Comparison of ENCODE assay signal across 1 cellular context in the genomic region with DNA sequence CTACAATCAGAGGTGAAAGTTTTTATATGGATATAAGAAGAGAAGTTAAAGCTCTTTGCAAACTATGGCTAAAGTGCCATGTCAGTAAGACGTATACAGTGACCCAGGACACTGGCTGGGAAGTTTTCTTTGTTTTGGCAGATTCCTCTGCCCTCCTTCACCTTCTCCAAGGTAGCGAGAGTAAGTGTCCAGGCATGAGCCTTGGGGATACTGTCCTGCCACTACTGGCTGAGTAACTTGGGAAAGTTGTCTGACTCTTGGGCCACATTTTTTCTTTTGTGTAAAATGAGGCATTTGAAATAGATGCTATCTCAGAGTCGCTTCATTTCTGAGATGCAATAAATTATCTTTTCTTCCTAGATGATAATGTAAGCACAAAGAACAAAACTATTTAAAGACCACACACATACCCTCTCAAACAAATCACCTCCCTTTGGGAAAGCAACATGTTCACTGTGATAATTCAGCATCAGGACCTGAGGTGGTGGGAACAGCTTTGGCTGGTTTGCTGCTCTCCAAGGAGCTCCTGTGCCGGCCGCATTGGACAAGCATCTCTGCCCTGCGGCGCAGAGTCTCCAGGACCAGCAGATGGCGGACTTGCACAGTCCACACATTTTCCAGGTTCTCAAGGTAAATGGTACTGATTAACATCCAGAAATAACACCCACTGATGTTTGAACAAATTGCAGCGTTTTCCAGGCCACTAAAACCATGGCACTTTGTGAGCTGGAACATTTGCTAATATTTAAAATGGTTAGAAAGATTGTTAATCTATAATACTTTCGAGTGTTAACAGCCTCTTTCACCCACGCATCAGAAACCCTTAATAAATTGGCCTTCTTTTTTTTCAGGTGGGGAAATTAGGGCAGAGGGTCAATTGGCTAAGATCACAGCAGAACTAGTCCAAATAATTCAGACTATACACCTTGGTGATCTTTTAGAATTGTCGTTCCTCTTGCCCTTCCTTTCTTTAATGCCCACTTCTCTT.
TF ChIP-seq lines count a peak whose summit lies in the region.

No MANE protein-coding gene starts in this region.

TF ChIP-seq in HepG2, 621 proteins besides CTCF, POLR2A, EP300 and RAD21 (continued from another document and continues in another):
- TF ChIP-seq, protein P1, sequence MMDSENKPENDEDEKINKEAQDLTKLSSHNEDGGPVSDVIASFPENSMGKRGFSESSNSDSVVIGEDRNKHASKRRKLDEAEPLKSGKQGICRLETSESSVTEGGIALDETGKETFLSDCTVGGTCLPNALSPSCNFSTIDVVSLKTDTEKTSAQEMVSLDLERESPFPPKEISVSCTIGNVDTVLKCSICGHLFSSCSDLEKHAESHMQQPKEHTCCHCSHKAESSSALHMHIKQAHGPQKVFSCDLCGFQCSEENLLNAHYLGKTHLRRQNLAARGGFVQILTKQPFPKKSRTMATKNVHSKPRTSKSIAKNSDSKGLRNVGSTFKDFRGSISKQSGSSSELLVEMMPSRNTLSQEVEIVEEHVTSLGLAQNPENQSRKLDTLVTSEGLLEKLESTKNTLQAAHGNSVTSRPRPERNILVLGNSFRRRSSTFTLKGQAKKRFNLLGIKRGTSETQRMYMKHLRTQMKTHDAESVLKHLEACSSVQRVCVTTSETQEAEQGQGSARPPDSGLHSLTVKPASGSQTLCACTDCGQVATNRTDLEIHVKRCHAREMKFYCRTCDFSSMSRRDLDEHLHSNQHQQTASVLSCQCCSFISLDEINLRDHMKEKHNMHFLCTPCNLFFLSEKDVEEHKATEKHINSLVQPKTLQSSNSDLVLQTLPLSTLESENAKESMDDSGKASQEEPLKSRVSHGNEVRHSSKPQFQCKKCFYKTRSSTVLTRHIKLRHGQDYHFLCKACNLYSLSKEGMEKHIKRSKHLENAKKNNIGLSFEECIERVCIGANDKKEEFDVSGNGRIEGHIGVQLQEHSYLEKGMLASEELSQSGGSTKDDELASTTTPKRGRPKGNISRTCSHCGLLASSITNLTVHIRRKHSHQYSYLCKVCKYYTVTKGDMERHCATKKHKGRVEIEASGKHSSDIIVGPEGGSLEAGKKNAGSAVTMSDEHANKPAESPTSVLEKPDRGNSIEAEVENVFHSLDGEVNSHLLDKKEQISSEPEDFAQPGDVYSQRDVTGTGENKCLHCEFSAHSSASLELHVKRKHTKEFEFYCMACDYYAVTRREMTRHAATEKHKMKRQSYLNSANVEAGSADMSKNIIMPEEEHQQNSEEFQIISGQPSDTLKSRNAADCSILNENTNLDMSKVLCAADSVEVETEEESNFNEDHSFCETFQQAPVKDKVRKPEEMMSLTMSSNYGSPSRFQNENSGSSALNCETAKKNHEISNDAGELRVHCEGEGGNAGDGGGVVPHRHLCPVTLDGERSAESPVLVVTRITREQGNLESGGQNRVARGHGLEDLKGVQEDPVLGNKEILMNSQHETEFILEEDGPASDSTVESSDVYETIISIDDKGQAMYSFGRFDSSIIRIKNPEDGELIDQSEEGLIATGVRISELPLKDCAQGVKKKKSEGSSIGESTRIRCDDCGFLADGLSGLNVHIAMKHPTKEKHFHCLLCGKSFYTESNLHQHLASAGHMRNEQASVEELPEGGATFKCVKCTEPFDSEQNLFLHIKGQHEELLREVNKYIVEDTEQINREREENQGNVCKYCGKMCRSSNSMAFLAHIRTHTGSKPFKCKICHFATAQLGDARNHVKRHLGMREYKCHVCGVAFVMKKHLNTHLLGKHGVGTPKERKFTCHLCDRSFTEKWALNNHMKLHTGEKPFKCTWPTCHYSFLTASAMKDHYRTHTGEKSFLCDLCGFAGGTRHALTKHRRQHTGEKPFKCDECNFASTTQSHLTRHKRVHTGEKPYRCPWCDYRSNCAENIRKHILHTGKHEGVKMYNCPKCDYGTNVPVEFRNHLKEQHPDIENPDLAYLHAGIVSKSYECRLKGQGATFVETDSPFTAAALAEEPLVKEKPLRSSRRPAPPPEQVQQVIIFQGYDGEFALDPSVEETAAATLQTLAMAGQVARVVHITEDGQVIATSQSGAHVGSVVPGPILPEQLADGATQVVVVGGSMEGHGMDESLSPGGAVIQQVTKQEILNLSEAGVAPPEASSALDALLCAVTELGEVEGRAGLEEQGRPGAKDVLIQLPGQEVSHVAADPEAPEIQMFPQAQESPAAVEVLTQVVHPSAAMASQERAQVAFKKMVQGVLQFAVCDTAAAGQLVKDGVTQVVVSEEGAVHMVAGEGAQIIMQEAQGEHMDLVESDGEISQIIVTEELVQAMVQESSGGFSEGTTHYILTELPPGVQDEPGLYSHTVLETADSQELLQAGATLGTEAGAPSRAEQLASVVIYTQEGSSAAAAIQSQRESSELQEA (CRISPR knock-in tag; IDR thresholded peaks at IDR 0.05; ENCODE audit: not compliant biosample characterization) = no peak
- TF ChIP-seq MAF1 (CRISPR knock-in tag; IDR thresholded peaks at IDR 0.05; ENCODE audit: borderline replicate concordance) = no peak
- TF ChIP-seq, protein P2, sequence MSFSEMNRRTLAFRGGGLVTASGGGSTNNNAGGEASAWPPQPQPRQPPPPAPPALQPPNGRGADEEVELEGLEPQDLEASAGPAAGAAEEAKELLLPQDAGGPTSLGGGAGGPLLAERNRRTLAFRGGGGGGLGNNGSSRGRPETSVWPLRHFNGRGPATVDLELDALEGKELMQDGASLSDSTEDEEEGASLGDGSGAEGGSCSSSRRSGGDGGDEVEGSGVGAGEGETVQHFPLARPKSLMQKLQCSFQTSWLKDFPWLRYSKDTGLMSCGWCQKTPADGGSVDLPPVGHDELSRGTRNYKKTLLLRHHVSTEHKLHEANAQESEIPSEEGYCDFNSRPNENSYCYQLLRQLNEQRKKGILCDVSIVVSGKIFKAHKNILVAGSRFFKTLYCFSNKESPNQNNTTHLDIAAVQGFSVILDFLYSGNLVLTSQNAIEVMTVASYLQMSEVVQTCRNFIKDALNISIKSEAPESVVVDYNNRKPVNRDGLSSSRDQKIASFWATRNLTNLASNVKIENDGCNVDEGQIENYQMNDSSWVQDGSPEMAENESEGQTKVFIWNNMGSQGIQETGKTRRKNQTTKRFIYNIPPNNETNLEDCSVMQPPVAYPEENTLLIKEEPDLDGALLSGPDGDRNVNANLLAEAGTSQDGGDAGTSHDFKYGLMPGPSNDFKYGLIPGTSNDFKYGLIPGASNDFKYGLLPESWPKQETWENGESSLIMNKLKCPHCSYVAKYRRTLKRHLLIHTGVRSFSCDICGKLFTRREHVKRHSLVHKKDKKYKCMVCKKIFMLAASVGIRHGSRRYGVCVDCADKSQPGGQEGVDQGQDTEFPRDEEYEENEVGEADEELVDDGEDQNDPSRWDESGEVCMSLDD (CRISPR knock-in tag; IDR thresholded peaks at IDR 0.05; ENCODE audit: borderline replicate concordance) = no peak
- TF ChIP-seq ETV6 (CRISPR knock-in tag; conservative IDR thresholded peaks at IDR 0.05) = 0 out of 2 replicates have a peak, but pooled peaks have one; percentile 31
- TF ChIP-seq, protein P3, sequence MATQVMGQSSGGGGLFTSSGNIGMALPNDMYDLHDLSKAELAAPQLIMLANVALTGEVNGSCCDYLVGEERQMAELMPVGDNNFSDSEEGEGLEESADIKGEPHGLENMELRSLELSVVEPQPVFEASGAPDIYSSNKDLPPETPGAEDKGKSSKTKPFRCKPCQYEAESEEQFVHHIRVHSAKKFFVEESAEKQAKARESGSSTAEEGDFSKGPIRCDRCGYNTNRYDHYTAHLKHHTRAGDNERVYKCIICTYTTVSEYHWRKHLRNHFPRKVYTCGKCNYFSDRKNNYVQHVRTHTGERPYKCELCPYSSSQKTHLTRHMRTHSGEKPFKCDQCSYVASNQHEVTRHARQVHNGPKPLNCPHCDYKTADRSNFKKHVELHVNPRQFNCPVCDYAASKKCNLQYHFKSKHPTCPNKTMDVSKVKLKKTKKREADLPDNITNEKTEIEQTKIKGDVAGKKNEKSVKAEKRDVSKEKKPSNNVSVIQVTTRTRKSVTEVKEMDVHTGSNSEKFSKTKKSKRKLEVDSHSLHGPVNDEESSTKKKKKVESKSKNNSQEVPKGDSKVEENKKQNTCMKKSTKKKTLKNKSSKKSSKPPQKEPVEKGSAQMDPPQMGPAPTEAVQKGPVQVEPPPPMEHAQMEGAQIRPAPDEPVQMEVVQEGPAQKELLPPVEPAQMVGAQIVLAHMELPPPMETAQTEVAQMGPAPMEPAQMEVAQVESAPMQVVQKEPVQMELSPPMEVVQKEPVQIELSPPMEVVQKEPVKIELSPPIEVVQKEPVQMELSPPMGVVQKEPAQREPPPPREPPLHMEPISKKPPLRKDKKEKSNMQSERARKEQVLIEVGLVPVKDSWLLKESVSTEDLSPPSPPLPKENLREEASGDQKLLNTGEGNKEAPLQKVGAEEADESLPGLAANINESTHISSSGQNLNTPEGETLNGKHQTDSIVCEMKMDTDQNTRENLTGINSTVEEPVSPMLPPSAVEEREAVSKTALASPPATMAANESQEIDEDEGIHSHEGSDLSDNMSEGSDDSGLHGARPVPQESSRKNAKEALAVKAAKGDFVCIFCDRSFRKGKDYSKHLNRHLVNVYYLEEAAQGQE (IDR thresholded peaks at IDR 0.05; ENCODE audit: borderline replicate concordance in 1 of 2, low read depth in 1 of 2, low read length in 2 of 2) = no peak
- peak; percentile 57 for TF ChIP-seq FOSL2 (CRISPR knock-in tag; IDR thresholded peaks at IDR 0.05)
- peak; percentile 84; the same call in 1 of the 2 replicates for TF ChIP-seq CC2D1A (CRISPR knock-in tag; IDR thresholded peaks at IDR 0.05)
- TF ChIP-seq, protein P4, sequence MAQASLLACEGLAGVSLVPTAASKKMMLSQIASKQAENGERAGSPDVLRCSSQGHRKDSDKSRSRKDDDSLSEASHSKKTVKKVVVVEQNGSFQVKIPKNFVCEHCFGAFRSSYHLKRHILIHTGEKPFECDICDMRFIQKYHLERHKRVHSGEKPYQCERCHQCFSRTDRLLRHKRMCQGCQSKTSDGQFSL (CRISPR knock-in tag; IDR thresholded peaks at IDR 0.05) = no peak
- peak; percentile 38; the same call in 1 of the 2 replicates for TF ChIP-seq FOXO1 (CRISPR knock-in tag; IDR thresholded peaks at IDR 0.05)
- TF ChIP-seq ZNF615 (CRISPR knock-in tag; IDR thresholded peaks at IDR 0.05; ENCODE audit: borderline replicate concordance) = no peak
- TF ChIP-seq ZNF549 (CRISPR knock-in tag; IDR thresholded peaks at IDR 0.05) = no peak
- 0 out of 4 replicates have a peak, but pooled peaks of 1 of the 2 experiments have one; percentile 0 for TF ChIP-seq MAFK (conservative IDR thresholded peaks at IDR 0.05 in 1 of 2, IDR thresholded peaks at IDR 0.05 in 1 of 2; ENCODE audit: low read length in 2 of 2)
- TF ChIP-seq, protein P5, sequence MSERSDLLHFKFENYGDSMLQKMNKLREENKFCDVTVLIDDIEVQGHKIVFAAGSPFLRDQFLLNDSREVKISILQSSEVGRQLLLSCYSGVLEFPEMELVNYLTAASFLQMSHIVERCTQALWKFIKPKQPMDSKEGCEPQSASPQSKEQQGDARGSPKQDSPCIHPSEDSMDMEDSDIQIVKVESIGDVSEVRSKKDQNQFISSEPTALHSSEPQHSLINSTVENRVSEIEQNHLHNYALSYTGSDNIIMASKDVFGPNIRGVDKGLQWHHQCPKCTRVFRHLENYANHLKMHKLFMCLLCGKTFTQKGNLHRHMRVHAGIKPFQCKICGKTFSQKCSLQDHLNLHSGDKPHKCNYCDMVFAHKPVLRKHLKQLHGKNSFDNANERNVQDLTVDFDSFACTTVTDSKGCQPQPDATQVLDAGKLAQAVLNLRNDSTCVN (CRISPR knock-in tag; IDR thresholded peaks at IDR 0.05; ENCODE audit: borderline replicate concordance) = 0 out of 2 replicates have a peak, but pooled peaks have one; percentile 27
- no peak for TF ChIP-seq ZNF550 (CRISPR knock-in tag; IDR thresholded peaks at IDR 0.05; ENCODE audit: borderline replicate concordance)
- TF ChIP-seq, protein P6, sequence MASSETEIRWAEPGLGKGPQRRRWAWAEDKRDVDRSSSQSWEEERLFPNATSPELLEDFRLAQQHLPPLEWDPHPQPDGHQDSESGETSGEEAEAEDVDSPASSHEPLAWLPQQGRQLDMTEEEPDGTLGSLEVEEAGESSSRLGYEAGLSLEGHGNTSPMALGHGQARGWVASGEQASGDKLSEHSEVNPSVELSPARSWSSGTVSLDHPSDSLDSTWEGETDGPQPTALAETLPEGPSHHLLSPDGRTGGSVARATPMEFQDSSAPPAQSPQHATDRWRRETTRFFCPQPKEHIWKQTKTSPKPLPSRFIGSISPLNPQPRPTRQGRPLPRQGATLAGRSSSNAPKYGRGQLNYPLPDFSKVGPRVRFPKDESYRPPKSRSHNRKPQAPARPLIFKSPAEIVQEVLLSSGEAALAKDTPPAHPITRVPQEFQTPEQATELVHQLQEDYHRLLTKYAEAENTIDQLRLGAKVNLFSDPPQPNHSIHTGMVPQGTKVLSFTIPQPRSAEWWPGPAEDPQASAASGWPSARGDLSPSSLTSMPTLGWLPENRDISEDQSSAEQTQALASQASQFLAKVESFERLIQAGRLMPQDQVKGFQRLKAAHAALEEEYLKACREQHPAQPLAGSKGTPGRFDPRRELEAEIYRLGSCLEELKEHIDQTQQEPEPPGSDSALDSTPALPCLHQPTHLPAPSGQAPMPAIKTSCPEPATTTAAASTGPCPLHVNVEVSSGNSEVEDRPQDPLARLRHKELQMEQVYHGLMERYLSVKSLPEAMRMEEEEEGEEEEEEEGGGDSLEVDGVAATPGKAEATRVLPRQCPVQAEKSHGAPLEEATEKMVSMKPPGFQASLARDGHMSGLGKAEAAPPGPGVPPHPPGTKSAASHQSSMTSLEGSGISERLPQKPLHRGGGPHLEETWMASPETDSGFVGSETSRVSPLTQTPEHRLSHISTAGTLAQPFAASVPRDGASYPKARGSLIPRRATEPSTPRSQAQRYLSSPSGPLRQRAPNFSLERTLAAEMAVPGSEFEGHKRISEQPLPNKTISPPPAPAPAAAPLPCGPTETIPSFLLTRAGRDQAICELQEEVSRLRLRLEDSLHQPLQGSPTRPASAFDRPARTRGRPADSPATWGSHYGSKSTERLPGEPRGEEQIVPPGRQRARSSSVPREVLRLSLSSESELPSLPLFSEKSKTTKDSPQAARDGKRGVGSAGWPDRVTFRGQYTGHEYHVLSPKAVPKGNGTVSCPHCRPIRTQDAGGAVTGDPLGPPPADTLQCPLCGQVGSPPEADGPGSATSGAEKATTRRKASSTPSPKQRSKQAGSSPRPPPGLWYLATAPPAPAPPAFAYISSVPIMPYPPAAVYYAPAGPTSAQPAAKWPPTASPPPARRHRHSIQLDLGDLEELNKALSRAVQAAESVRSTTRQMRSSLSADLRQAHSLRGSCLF (CRISPR knock-in tag; IDR thresholded peaks at IDR 0.05; ENCODE audit: borderline replicate concordance) = no peak
- no peak for TF ChIP-seq MYNN (CRISPR knock-in tag; IDR thresholded peaks at IDR 0.05; ENCODE audit: low read depth)
- no peak for TF ChIP-seq ZNF709 (CRISPR knock-in tag; IDR thresholded peaks at IDR 0.05)
- TF ChIP-seq, protein P7, sequence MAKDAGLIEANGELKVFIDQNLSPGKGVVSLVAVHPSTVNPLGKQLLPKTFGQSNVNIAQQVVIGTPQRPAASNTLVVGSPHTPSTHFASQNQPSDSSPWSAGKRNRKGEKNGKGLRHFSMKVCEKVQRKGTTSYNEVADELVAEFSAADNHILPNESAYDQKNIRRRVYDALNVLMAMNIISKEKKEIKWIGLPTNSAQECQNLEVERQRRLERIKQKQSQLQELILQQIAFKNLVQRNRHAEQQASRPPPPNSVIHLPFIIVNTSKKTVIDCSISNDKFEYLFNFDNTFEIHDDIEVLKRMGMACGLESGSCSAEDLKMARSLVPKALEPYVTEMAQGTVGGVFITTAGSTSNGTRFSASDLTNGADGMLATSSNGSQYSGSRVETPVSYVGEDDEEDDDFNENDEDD (CRISPR knock-in tag; IDR thresholded peaks at IDR 0.05; ENCODE audit: borderline replicate concordance) = no peak
- no peak for TF ChIP-seq GZF1 (CRISPR knock-in tag; IDR thresholded peaks at IDR 0.05)
- TF ChIP-seq, protein P8, sequence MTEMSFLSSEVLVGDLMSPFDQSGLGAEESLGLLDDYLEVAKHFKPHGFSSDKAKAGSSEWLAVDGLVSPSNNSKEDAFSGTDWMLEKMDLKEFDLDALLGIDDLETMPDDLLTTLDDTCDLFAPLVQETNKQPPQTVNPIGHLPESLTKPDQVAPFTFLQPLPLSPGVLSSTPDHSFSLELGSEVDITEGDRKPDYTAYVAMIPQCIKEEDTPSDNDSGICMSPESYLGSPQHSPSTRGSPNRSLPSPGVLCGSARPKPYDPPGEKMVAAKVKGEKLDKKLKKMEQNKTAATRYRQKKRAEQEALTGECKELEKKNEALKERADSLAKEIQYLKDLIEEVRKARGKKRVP (CRISPR knock-in tag; IDR thresholded peaks at IDR 0.05) = no peak
- TF ChIP-seq CHD4 (IDR thresholded peaks at IDR 0.05; ENCODE audit: borderline replicate concordance, low read length) = no peak
- no peak for TF ChIP-seq NBN (conservative IDR thresholded peaks at IDR 0.05)
- TF ChIP-seq XRCC5 (optimal IDR thresholded peaks at IDR 0.05; ENCODE audit: low read length) = peak; percentile 97
